ENCODE assay signal across 15 cellular contexts in the genomic region with DNA sequence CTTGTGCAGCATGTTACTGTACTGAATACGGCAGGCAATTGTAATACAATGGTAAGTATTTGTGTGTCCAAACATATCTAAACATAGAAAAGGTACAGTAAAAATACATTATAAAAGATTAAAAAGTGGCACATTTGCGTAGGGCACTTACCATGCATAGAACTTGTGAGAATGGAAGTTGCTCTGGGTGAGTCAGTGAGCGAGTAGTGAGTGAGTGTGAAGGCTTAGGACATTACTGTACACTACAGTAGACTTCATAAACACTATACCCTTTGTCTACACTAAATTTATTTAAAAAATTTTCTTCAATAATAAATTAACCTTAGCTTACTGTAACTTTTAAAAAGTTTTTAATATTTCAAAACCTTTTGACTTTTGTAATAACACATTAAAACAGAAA.
"Had no signal": no experiment of that assay in that cellular context is flagged by ENCODE, and none has a peak within 500 bp of the region (broad histone marks: within the 10 kb centered on the region; RNA-seq: fewer than 3 reads in every experiment).

No MANE protein-coding gene starts in this region.

- FAIRE-seq: endothelial cell of umbilical vein had no signal

- H3K27me3 ChIP-seq: colonic mucosa, gastroesophageal sphincter, right atrium auricular region, sigmoid colon had no signal

- H3K9me3 Mint-ChIP-seq: naive thymus-derived CD8-positive, alpha-beta T cell had no signal

- H3K4me3 Mint-ChIP-seq: naive thymus-derived CD8-positive, alpha-beta T cell had no signal

- H3K27ac ChIP-seq: colonic mucosa, gastroesophageal sphincter, right atrium auricular region, sigmoid colon, skin epidermis had no signal

- DNase-seq: colonic mucosa; dermis blood vessel endothelial cell; glutamatergic neuron; islet precursor cell; mucosa of descending colon; naive thymus-derived CD8-positive, alpha-beta T cell; posterior cingulate gyrus; sigmoid colon; stimulated activated naive CD4-positive, alpha-beta T cell treated with Interleukin-2 at 50 U/mL for 16 hours; trophoblast cell had no signal

- H3K9me3 ChIP-seq: colonic mucosa, gastroesophageal sphincter, mucosa of descending colon, right atrium auricular region, sigmoid colon had no signal

- ATAC-seq: gastroesophageal sphincter; left lobe of liver; mucosa of descending colon; naive thymus-derived CD8-positive, alpha-beta T cell had no signal

- H3K4me1 ChIP-seq: colonic mucosa had no signal

- H3K4me3 ChIP-seq: colonic mucosa, gastroesophageal sphincter, mucosa of descending colon, right atrium auricular region, sigmoid colon, skin epidermis had no signal
